Comparison of ENCODE assay signal across 21 cellular contexts in genomic region chrX:94560930-94561329, GRCh38.
"Had no signal": no experiment of that assay in that cellular context is flagged by ENCODE, and none has a peak within 500 bp of the region (broad histone marks: within the 10 kb centered on the region; RNA-seq: fewer than 3 reads in every experiment).

No MANE protein-coding gene starts in this region.

- H3K27ac ChIP-seq: epithelial cell of prostate, esophagus muscularis mucosa, gastroesophageal sphincter, left ventricle myocardium inferior, psoas muscle, right lobe of liver, testis, tibial nerve had no signal

- H3K4me3 Mint-ChIP-seq: dendritic cell treated with granulocyte-macrophage colony-stimulating factor and Interleukin-4, amounts not matched to agents 40 ng/mL and 50 ng/mL, for 4 days; effector memory CD8-positive, alpha-beta T cell; natural killer cell treated with Interleukin-12 subunit alpha and Interleukin-12 subunit beta and Interleukin-15 and Interleukin-18, amount 100 ng/mL, for 72 hours; stimulated activated effector memory CD8-positive, alpha-beta T cell treated with anti-CD3 and anti-CD28 coated beads, Interleukin-12 subunit alpha, Interleukin-12 subunit beta, amount 100 ng/mL, for 72 hours had no signal

- H3K9me3 ChIP-seq: esophagus muscularis mucosa, gastroesophageal sphincter, left ventricle myocardium inferior, psoas muscle, testis, tibial nerve had no signal

- H3K4me1 Mint-ChIP-seq: stimulated activated effector memory CD8-positive, alpha-beta T cell treated with anti-CD3 and anti-CD28 coated beads, Interleukin-12 subunit alpha, Interleukin-12 subunit beta, amount 100 ng/mL, for 72 hours had no signal

- H3K36me3 ChIP-seq: esophagus muscularis mucosa, gastroesophageal sphincter, left ventricle myocardium inferior, right lobe of liver, tibial nerve had no signal

- ATAC-seq: effector memory CD8-positive, alpha-beta T cell; gastroesophageal sphincter; natural killer cell treated with Interleukin-12 subunit alpha and Interleukin-12 subunit beta and Interleukin-15 and Interleukin-18, amount 100 ng/mL, for 72 hours; psoas muscle; right lobe of liver; stimulated activated effector memory CD8-positive, alpha-beta T cell treated with anti-CD3 and anti-CD28 coated beads, Interleukin-12 subunit alpha, Interleukin-12 subunit beta, amount 100 ng/mL, for 72 hours; stimulated activated naive CD8-positive, alpha-beta T cell treated with anti-CD3 and anti-CD28 coated beads, Interleukin-15, Interleukin-2, amounts not matched to agents 100 U/mL and 50 U/mL, for 24 hours had no signal

- H3K4me1 ChIP-seq: esophagus muscularis mucosa, gastroesophageal sphincter, left ventricle myocardium inferior, psoas muscle, right lobe of liver, testis, tibial nerve had no signal

- H3K4me3 ChIP-seq: esophagus muscularis mucosa, gastroesophageal sphincter, left ventricle myocardium inferior, lung, psoas muscle, right lobe of liver, testis, tibial nerve had no signal

- H3K27me3 ChIP-seq: esophagus muscularis mucosa, gastroesophageal sphincter, right lobe of liver, testis had no signal

- H3K36me3 Mint-ChIP-seq: natural killer cell treated with Interleukin-12 subunit alpha and Interleukin-12 subunit beta and Interleukin-15 and Interleukin-18, amount 100 ng/mL, for 72 hours; stimulated activated effector memory CD8-positive, alpha-beta T cell treated with anti-CD3 and anti-CD28 coated beads, Interleukin-12 subunit alpha, Interleukin-12 subunit beta, amount 100 ng/mL, for 72 hours had no signal

- H3K27me3 Mint-ChIP-seq: dendritic cell treated with granulocyte-macrophage colony-stimulating factor and Interleukin-4, amounts not matched to agents 40 ng/mL and 50 ng/mL, for 4 days; effector memory CD8-positive, alpha-beta T cell; natural killer cell treated with Interleukin-12 subunit alpha and Interleukin-12 subunit beta and Interleukin-15 and Interleukin-18, amount 100 ng/mL, for 72 hours had no signal

- DNase-seq: effector memory CD8-positive, alpha-beta T cell; glutamatergic neuron; islet precursor cell; left ventricle myocardium inferior; mesenchymal stem cell; midbrain; psoas muscle; retina; right lobe of liver; stimulated activated CD4-positive, alpha-beta T cell treated with anti-CD3 and anti-CD28 coated beads, Interleukin-4, amount 100 ng/mL, for 1 hour; stimulated activated CD8-positive, alpha-beta memory T cell treated with anti-CD3 and anti-CD28 coated beads, Interleukin-4, amount 100 ng/mL, for 48 hours; stimulated activated naive CD8-positive, alpha-beta T cell treated with anti-CD3 and anti-CD28 coated beads, Interleukin-15, Interleukin-2, amounts not matched to agents 100 U/mL and 50 U/mL, for 24 hours; testis had no signal

- H3K27ac Mint-ChIP-seq: dendritic cell treated with granulocyte-macrophage colony-stimulating factor and Interleukin-4, amounts not matched to agents 40 ng/mL and 50 ng/mL, for 4 days; effector memory CD8-positive, alpha-beta T cell; natural killer cell treated with Interleukin-12 subunit alpha and Interleukin-12 subunit beta and Interleukin-15 and Interleukin-18, amount 100 ng/mL, for 72 hours; stimulated activated effector memory CD8-positive, alpha-beta T cell treated with anti-CD3 and anti-CD28 coated beads, Interleukin-12 subunit alpha, Interleukin-12 subunit beta, amount 100 ng/mL, for 72 hours had no signal

- H3K9me3 Mint-ChIP-seq: dendritic cell treated with granulocyte-macrophage colony-stimulating factor and Interleukin-4, amounts not matched to agents 40 ng/mL and 50 ng/mL, for 4 days; stimulated activated effector memory CD8-positive, alpha-beta T cell treated with anti-CD3 and anti-CD28 coated beads, Interleukin-12 subunit alpha, Interleukin-12 subunit beta, amount 100 ng/mL, for 72 hours had no signal
